In genomic region chr12:41521872-41522379, GRCh38 we compare ENCODE assay signal across 8 cellular contexts.
DNase-seq lines count a peak whose midpoint lies in the region; ATAC-seq and TF ChIP-seq lines count a peak whose summit lies in the region.

No MANE protein-coding gene starts in this region.

- ATAC-seq in GM18907 (IDR thresholded peaks at IDR 0.05; ENCODE audit: unreplicated experiment) (peak; percentile 82), HG03457 (IDR thresholded peaks at IDR 0.05; ENCODE audit: unreplicated experiment) (peak; percentile 79), left ventricle myocardium superior (peak; percentile 54), WTC11 (no peak)
- ATAC-seq in stimulated activated effector memory CD8-positive, alpha-beta T cell treated with anti-CD3 and anti-CD28 coated beads, Interleukin-12 subunit alpha, Interleukin-12 subunit beta, amount 100 ng/mL, for 72 hours, result no peak

- no peaks in the 10 kb centered on the region for H3K9me3 Mint-ChIP-seq in T-helper 2 cell treated with Interferon-gamma antibody and Interleukin-4, amounts not matched to agents 5 μg/mL and 100 μg/mL, for 36 hours
- no peaks in the 10 kb centered on the region for H3K9me3 Mint-ChIP-seq in WTC11
- no peaks in the 10 kb centered on the region for H3K9me3 Mint-ChIP-seq in stimulated activated effector memory CD8-positive, alpha-beta T cell treated with anti-CD3 and anti-CD28 coated beads, Interleukin-12 subunit alpha, Interleukin-12 subunit beta, amount 100 ng/mL, for 72 hours

- H3K27me3 Mint-ChIP-seq in T-helper 2 cell treated with Interferon-gamma antibody and Interleukin-4, amounts not matched to agents 5 μg/mL and 100 μg/mL, for 36 hours (ENCODE audit: low read depth), result no peaks in the 10 kb centered on the region
- no peaks in the 10 kb centered on the region for H3K27me3 Mint-ChIP-seq in WTC11 (ENCODE audit: low read depth)

- H3K27ac Mint-ChIP-seq in T-helper 2 cell treated with Interferon-gamma antibody and Interleukin-4, amounts not matched to agents 5 μg/mL and 100 μg/mL, for 36 hours, result no peak overlapping the region
- H3K27ac Mint-ChIP-seq in WTC11, result no peak overlapping the region
- H3K27ac Mint-ChIP-seq in stimulated activated effector memory CD8-positive, alpha-beta T cell treated with anti-CD3 and anti-CD28 coated beads, Interleukin-12 subunit alpha, Interleukin-12 subunit beta, amount 100 ng/mL, for 72 hours, result no peak overlapping the region

- CTCF ChIA-PET in WTC11 (lab: Charles Lee), result no interaction called here

- intact Hi-C loops in left ventricle myocardium superior (cut with micrococcal nuclease), result no loop called here

- H3K4me3 Mint-ChIP-seq in T-helper 2 cell treated with Interferon-gamma antibody and Interleukin-4, amounts not matched to agents 5 μg/mL and 100 μg/mL, for 36 hours, result peak overlapping the region; percentile 47
- no peak overlapping the region for H3K4me3 Mint-ChIP-seq in WTC11
- no peak overlapping the region for H3K4me3 Mint-ChIP-seq in stimulated activated effector memory CD8-positive, alpha-beta T cell treated with anti-CD3 and anti-CD28 coated beads, Interleukin-12 subunit alpha, Interleukin-12 subunit beta, amount 100 ng/mL, for 72 hours

- H3K4me1 Mint-ChIP-seq in T-helper 2 cell treated with Interferon-gamma antibody and Interleukin-4, amounts not matched to agents 5 μg/mL and 100 μg/mL, for 36 hours (ENCODE audit: low read depth), result peaks cover 2% of the 10 kb centered on the region
- H3K4me1 Mint-ChIP-seq in WTC11, result peaks cover 25% of the 10 kb centered on the region
- H3K4me1 Mint-ChIP-seq in stimulated activated effector memory CD8-positive, alpha-beta T cell treated with anti-CD3 and anti-CD28 coated beads, Interleukin-12 subunit alpha, Interleukin-12 subunit beta, amount 100 ng/mL, for 72 hours, result no peaks in the 10 kb centered on the region

- peak; percentile 54 for DNase-seq in AG09309 (ENCODE audit: low read depth)
- DNase-seq in T-helper 2 cell treated with Interferon-gamma antibody and Interleukin-4, amounts not matched to agents 5 μg/mL and 100 μg/mL, for 36 hours (ENCODE audit: low spot score), result no peak
- DNase-seq in left ventricle myocardium superior, result no peak
- no peak for DNase-seq in WTC11 (ENCODE audit: low spot score)
- DNase-seq in stimulated activated effector memory CD8-positive, alpha-beta T cell treated with anti-CD3 and anti-CD28 coated beads, Interleukin-12 subunit alpha, Interleukin-12 subunit beta, amount 100 ng/mL, for 72 hours (ENCODE audit: low spot score in 2 of 2), result no peak
- DNase-seq in D341Med (ENCODE audit: low spot score), result no peak

- POLR2A ChIA-PET in WTC11 (lab: Charles Lee), result no interaction called here

- TF ChIP-seq CTCF in AG09309 (IDR thresholded peaks at IDR 0.05; ENCODE audit: control insufficient read depth, insufficient read depth, low read depth, low read length, missing control alignments) (no peak), WTC11 (IDR thresholded peaks at IDR 0.05) (no peak)

- no peaks in the 10 kb centered on the region for H3K36me3 Mint-ChIP-seq in T-helper 2 cell treated with Interferon-gamma antibody and Interleukin-4, amounts not matched to agents 5 μg/mL and 100 μg/mL, for 36 hours (ENCODE audit: low read depth)
- no peaks in the 10 kb centered on the region for H3K36me3 Mint-ChIP-seq in WTC11
- no peaks in the 10 kb centered on the region for H3K36me3 Mint-ChIP-seq in stimulated activated effector memory CD8-positive, alpha-beta T cell treated with anti-CD3 and anti-CD28 coated beads, Interleukin-12 subunit alpha, Interleukin-12 subunit beta, amount 100 ng/mL, for 72 hours

- no peak overlapping the region for H3K4me3 ChIP-seq in AG09309 (ENCODE audit: control insufficient read depth, low read depth, low read length)

TF ChIP-seq in WTC11, 78 proteins besides CTCF, POLR2A, EP300 and RAD21:
- TF ChIP-seq AFF4 (CRISPR knock-in tag; IDR thresholded peaks at IDR 0.05; ENCODE audit: borderline replicate concordance), result no peak
- TF ChIP-seq ZNF263 (CRISPR knock-in tag; IDR thresholded peaks at IDR 0.05; ENCODE audit: low read depth), result no peak
- TF ChIP-seq, protein P1, sequence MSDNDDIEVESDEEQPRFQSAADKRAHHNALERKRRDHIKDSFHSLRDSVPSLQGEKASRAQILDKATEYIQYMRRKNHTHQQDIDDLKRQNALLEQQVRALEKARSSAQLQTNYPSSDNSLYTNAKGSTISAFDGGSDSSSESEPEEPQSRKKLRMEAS (CRISPR knock-in tag; IDR thresholded peaks at IDR 0.05), result no peak
- no peak for TF ChIP-seq NR2C2 (CRISPR knock-in tag; IDR thresholded peaks at IDR 0.05)
- no peak for TF ChIP-seq ZNF671 (CRISPR knock-in tag; IDR thresholded peaks at IDR 0.05)
- TF ChIP-seq, protein P2, sequence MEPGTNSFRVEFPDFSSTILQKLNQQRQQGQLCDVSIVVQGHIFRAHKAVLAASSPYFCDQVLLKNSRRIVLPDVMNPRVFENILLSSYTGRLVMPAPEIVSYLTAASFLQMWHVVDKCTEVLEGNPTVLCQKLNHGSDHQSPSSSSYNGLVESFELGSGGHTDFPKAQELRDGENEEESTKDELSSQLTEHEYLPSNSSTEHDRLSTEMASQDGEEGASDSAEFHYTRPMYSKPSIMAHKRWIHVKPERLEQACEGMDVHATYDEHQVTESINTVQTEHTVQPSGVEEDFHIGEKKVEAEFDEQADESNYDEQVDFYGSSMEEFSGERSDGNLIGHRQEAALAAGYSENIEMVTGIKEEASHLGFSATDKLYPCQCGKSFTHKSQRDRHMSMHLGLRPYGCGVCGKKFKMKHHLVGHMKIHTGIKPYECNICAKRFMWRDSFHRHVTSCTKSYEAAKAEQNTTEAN (CRISPR knock-in tag; IDR thresholded peaks at IDR 0.05), result no peak
- TF ChIP-seq FOXK1 (CRISPR knock-in tag; IDR thresholded peaks at IDR 0.05), result no peak
- TF ChIP-seq TEAD4 (CRISPR knock-in tag; IDR thresholded peaks at IDR 0.05), result no peak
- TF ChIP-seq ZNF219 (CRISPR knock-in tag; IDR thresholded peaks at IDR 0.05; ENCODE audit: borderline replicate concordance), result no peak
- TF ChIP-seq, protein P3, sequence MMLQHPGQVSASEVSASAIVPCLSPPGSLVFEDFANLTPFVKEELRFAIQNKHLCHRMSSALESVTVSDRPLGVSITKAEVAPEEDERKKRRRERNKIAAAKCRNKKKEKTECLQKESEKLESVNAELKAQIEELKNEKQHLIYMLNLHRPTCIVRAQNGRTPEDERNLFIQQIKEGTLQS (CRISPR knock-in tag; conservative IDR thresholded peaks at IDR 0.05), result no peak
- no peak for TF ChIP-seq NFATC4 (CRISPR knock-in tag; IDR thresholded peaks at IDR 0.05)
- TF ChIP-seq TP53 (CRISPR knock-in tag; IDR thresholded peaks at IDR 0.05), result no peak
- TF ChIP-seq NR3C1 (CRISPR knock-in tag; conservative IDR thresholded peaks at IDR 0.05; ENCODE audit: low read depth), result no peak
- TF ChIP-seq MLX (CRISPR knock-in tag; IDR thresholded peaks at IDR 0.05), result no peak

Comparison
In these comparisons a context has a peak if more than half of its experiments do, and no peak if none do; other contexts are left out.
1. ATAC-seq: peak in GM18907 (single experiment), HG03457 (single experiment) and left ventricle myocardium superior (single experiment); none in WTC11 (single experiment) and stimulated activated effector memory CD8-positive, alpha-beta T cell treated with anti-CD3 and anti-CD28 coated beads, Interleukin-12 subunit alpha, Interleukin-12 subunit beta, amount 100 ng/mL, for 72 hours (single experiment).